Comparison of ENCODE assay signal across 8 cellular contexts in the genomic region with DNA sequence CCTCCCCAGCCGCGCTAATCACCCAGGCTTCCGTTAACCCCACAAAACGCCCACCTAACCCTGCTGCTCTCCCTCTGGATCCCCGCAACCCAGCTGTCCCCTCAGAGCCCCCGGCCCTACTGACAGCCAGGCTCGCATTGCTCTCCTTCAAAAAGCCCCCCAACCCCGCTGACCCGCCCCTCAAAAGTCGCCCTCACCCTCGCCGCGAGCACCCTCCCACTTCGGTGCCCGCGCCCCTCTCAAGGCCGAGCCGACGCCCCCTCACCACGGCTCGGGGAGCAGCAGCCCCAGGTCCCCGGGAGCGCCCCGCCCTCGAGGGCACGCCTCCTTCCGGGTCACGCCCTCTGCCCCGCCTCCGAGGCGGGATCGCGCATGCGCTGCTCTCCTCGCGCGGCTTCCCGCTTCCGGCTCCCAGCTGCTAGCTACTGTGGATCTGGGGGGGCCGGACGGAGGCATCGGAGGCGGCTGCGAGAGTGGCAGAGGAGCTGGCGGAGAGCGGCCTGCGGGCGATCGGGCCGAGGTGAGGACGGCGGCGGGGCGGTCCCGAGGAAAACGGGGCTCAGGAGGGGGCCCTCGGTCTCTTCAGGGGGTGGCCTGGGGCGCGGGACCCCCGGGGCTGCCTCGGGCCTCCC. TPM values are rescaled to one million over a fixed set of nuclear protein-coding genes. Genes with fewer than 3 reads are reported as not detected.
DNase-seq lines count a peak whose midpoint lies in the region; ATAC-seq and TF ChIP-seq lines count a peak whose summit lies in the region.

No MANE protein-coding gene starts in this region.

- intact Hi-C loops in natural killer cell (cut with micrococcal nuclease), result no loop called here

- no peaks in the 10 kb centered on the region for H3K9me3 Mint-ChIP-seq in natural killer cell
- no peaks in the 10 kb centered on the region for H3K9me3 Mint-ChIP-seq in stimulated activated memory B cell treated with anti-CD40 and anti-IgM and Interleukin-4, amounts not matched to agents 10 μg/mL and 1 μg/mL and 100 μg/mL, for 72 hours

- no peaks in the 10 kb centered on the region for H3K36me3 Mint-ChIP-seq in natural killer cell
- peaks cover 7% of the 10 kb centered on the region for H3K36me3 Mint-ChIP-seq in stimulated activated memory B cell treated with anti-CD40 and anti-IgM and Interleukin-4, amounts not matched to agents 10 μg/mL and 1 μg/mL and 100 μg/mL, for 72 hours

- no peak for TF ChIP-seq CTCF in natural killer cell (IDR thresholded peaks at IDR 0.05)

- DNase-seq in DMS114 treated with DMSO at 0.1 percent for 48 hours (lab: John Stamatoyannopoulos, UW; ENCODE audit: unreplicated experiment) (peak; percentile 28), Kasumi-1 (lab: John Stamatoyannopoulos, UW) (peak; percentile 72 to 77), RKO (ENCODE audit: low spot score) (peak; percentile 88), fibroblast of peridontal ligament (ENCODE audit: extremely low read depth) (peak; percentile 85), natural killer cell (peak; percentile 94)
- DNase-seq in activated T-helper 9 cell treated with anti-CD3 and anti-CD28 coated beads, Interleukin-2, amount 50 U/mL, for 16 hours (ENCODE audit: low read depth), result peak; percentile 85

- no peaks in the 10 kb centered on the region for H3K27me3 Mint-ChIP-seq in natural killer cell (ENCODE audit: low read depth in 2 of 2)
- H3K27me3 Mint-ChIP-seq in stimulated activated memory B cell treated with anti-CD40 and anti-IgM and Interleukin-4, amounts not matched to agents 10 μg/mL and 1 μg/mL and 100 μg/mL, for 72 hours, result no peaks in the 10 kb centered on the region

- ATAC-seq in GM21737 (IDR thresholded peaks at IDR 0.05; ENCODE audit: unreplicated experiment) (peak; percentile 64), natural killer cell (peak; percentile 86 to 93 (median 91))
- ATAC-seq in stimulated activated memory B cell treated with anti-CD40 and anti-IgM and Interleukin-4, amounts not matched to agents 10 μg/mL and 1 μg/mL and 100 μg/mL, for 72 hours, result peak; percentile 80

- H3K4me3 Mint-ChIP-seq in natural killer cell, result peak overlapping the region; percentile 94
- H3K4me3 Mint-ChIP-seq in stimulated activated memory B cell treated with anti-CD40 and anti-IgM and Interleukin-4, amounts not matched to agents 10 μg/mL and 1 μg/mL and 100 μg/mL, for 72 hours, result peak overlapping the region; percentile 87

- peak overlapping the region; percentile 79 to 88 for H3K27ac Mint-ChIP-seq in natural killer cell
- peak overlapping the region; percentile 87 for H3K27ac Mint-ChIP-seq in stimulated activated memory B cell treated with anti-CD40 and anti-IgM and Interleukin-4, amounts not matched to agents 10 μg/mL and 1 μg/mL and 100 μg/mL, for 72 hours

- peaks cover 23 to 44% of the 10 kb centered on the region in 2 donors for H3K4me1 Mint-ChIP-seq in natural killer cell
- peaks cover 50% of the 10 kb centered on the region for H3K4me1 Mint-ChIP-seq in stimulated activated memory B cell treated with anti-CD40 and anti-IgM and Interleukin-4, amounts not matched to agents 10 μg/mL and 1 μg/mL and 100 μg/mL, for 72 hours

RNA-seq across cellular contexts. Expression of gene ARHGEF18, which starts 46.1 kb away (rescaled TPM):
- 10 to 100 TPM; 53.6 to 61.5 (median 54.1) TPM for total RNA-seq in natural killer cell

Comparison
In these comparisons a context has a peak if more than half of its experiments do, and no peak if none do; other contexts are left out.
1. Peak in every context shown above with its lines: DNase-seq and ATAC-seq.
2. DNase-seq: peak in every context shown above with its lines; median percentile 94 in natural killer cell; 88 in RKO; 85 in activated T-helper 9 cell treated with anti-CD3 and anti-CD28 coated beads, Interleukin-2, amount 50 U/mL, for 16 hours; 85 in fibroblast of peridontal ligament; 74 in Kasumi-1; 28 in DMS114 treated with DMSO at 0.1 percent for 48 hours.